ENCODE assay signal across 16 cellular contexts in the genomic region with DNA sequence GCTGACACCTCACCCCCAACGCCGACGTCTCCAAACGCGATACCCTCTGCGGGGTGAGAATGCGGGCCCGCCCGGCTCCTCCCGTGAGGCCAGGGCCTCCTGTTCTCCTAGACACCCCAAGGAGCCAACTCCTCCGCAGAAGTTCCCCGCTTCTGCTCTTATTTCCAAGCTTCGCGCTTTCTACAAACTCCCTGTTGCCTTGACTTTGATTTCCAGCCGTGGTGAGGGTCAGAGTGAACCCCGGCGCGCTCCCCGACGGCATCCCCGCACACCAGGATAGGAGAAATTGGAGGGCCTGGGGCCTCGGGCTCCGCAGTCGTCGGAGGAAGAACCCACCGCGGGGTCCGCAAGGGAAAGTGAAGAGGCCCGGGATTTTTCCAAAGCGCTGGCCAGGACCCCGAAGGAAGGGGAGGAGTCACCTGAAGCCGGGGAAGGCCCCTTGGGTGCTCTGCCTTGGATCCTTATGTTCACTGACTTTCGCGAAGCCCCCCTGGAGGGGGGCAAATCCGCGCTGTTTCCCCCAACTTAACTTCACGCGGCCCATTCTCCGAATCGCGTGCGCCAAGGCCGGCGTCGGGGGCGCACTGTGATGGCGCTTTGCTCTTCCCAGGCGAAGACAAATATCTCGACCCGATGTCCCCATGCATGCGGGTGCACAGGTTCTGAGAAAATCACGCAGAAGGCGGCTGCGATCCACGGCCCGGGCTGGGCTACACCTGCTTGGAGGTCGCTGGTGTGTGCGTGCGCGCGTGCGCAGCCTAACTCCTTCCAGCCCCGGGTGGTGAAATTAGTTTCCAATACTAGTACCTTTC. TPM values are rescaled to one million over a fixed set of nuclear protein-coding genes. Genes with fewer than 3 reads are reported as not detected.
DNase-seq lines count a peak whose midpoint lies in the region; ATAC-seq, FAIRE-seq and TF ChIP-seq lines count a peak whose summit lies in the region.
"Had no signal": no experiment of that assay in that cellular context is flagged by ENCODE, and none has a peak within 500 bp of the region (broad histone marks: within the 10 kb centered on the region; RNA-seq: fewer than 3 reads in every experiment).

No MANE protein-coding gene starts in this region.

- no peak overlapping the region for H3K4me2 ChIP-seq in mesendoderm (ENCODE audit: low read length)

- TF ChIP-seq POLR2A in heart left ventricle (IDR thresholded peaks at IDR 0.05) (no peak), lower leg skin (IDR thresholded peaks at IDR 0.05) (no peak), GM12892 (IDR thresholded peaks at IDR 0.05; ENCODE audit: low read depth, low read length) (no peak)

- no peaks in the 10 kb centered on the region for H3K36me3 Mint-ChIP-seq in endodermal cell (ENCODE audit: low read depth)
- H3K36me3 Mint-ChIP-seq in stimulated activated naive B cell treated with anti-CD40 and anti-IgM and Interleukin-4, amounts not matched to agents 10 μg/mL and 1 μg/mL and 100 μg/mL, for 72 hours: peaks cover 2 to 3% of the 10 kb centered on the region in 2 donors

- no peak overlapping the region for H3K18ac ChIP-seq in mesendoderm (ENCODE audit: low read length)

- H3K4me1 ChIP-seq in left ventricle myocardium inferior: peaks cover 50% of the 10 kb centered on the region
- peaks cover 0 to 53% (median 12%) of the 10 kb centered on the region in 12 donors for H3K4me1 ChIP-seq in heart left ventricle
- no peaks in the 10 kb centered on the region for H3K4me1 ChIP-seq in endodermal cell (ENCODE audit: control insufficient read depth, insufficient read depth, low read length)
- no peaks in the 10 kb centered on the region for H3K4me1 ChIP-seq in mesendoderm (ENCODE audit: control insufficient read depth, low read depth, low read length)

- H3K27ac ChIP-seq in left ventricle myocardium inferior (replicated peaks) (no peak overlapping the region), heart left ventricle (no peak overlapping the region), endodermal cell (ENCODE audit: low read depth, low read length) (peak overlapping the region; percentile 88), mesendoderm (ENCODE audit: low read depth, low read length) (no peak overlapping the region)
- H3K27ac ChIP-seq: thoracic aorta had no signal

- 2 to 4% (median 3%) methylated on average over 53 to 63 of the region's 63 CpGs for WGBS in heart left ventricle, 4 donors
- 1 to 3% methylated on average over 34 to 63 of the region's 63 CpGs for WGBS in endodermal cell (ENCODE audit: insufficient coverage in 1 of 2, insufficient read length in 1 of 2), 2 experiments
- 7 to 12% methylated on average over 57 to 59 of the region's 63 CpGs for WGBS in lower leg skin, 2 donors
- no CpG with 5 or more reads among the region's 63 CpGs for WGBS in mesendoderm (ENCODE audit: extremely low coverage, insufficient coverage, low lambda C conversion rate)

- intact Hi-C loops in left ventricle myocardium inferior (cut with micrococcal nuclease): loop anchor here (10.0 kb wide), 1 partner anchor 210 kb away; no protein-coding TSS in a partner anchor
- intact Hi-C loops in heart left ventricle (cut with DNase I): loop anchor here in 9 of 10 donors (5.0 to 10.0 kb wide), 6 partner anchors 80 to 293 kb away; no protein-coding TSS in a partner anchor
- intact Hi-C loops in lower leg skin (cut with DNase I; ENCODE audit: low total_unique reads): loop anchor here (10.0 kb wide), 1 partner anchor 210 kb away; no protein-coding TSS in a partner anchor

- no peak for FAIRE-seq in GM12892 (lab: Jason Lieb, UNC)
- FAIRE-seq: astrocyte, RCC 7860 had no signal

- no peak overlapping the region for H3K23ac ChIP-seq in mesendoderm (ENCODE audit: low read length)

- H3K9ac ChIP-seq in endodermal cell (ENCODE audit: extremely low read depth, low read length, poor library complexity, severe bottlenecking) (no peak overlapping the region), mesendoderm (ENCODE audit: low read length) (no peak overlapping the region)

- H2BK5ac ChIP-seq in mesendoderm (ENCODE audit: low read length): no peak overlapping the region

- no peaks in the 10 kb centered on the region for H3K36me3 ChIP-seq in left ventricle myocardium inferior
- no peaks in the 10 kb centered on the region for H3K36me3 ChIP-seq in heart left ventricle
- H3K36me3 ChIP-seq in endodermal cell (ENCODE audit: control insufficient read depth, insufficient read depth, low read length): no peaks in the 10 kb centered on the region
- H3K36me3 ChIP-seq in mesendoderm (ENCODE audit: control insufficient read depth, insufficient read depth, low read length): no peaks in the 10 kb centered on the region
- H3K36me3 ChIP-seq: thoracic aorta had no signal

- no peaks in the 10 kb centered on the region for H3K79me2 ChIP-seq in mesendoderm (ENCODE audit: control insufficient read depth, insufficient read depth, low read length)

- peaks cover 88% of the 10 kb centered on the region for H3K27me3 Mint-ChIP-seq in endodermal cell (ENCODE audit: insufficient read depth)
- H3K27me3 Mint-ChIP-seq in stimulated activated naive B cell treated with anti-CD40 and anti-IgM and Interleukin-4, amounts not matched to agents 10 μg/mL and 1 μg/mL and 100 μg/mL, for 72 hours: peaks cover 68 to 69% of the 10 kb centered on the region in 2 donors

- H3K4ac ChIP-seq in mesendoderm (ENCODE audit: low read depth, low read length): no peak overlapping the region

- H3K27ac Mint-ChIP-seq in endodermal cell: no peak overlapping the region
- H3K27ac Mint-ChIP-seq in stimulated activated naive B cell treated with anti-CD40 and anti-IgM and Interleukin-4, amounts not matched to agents 10 μg/mL and 1 μg/mL and 100 μg/mL, for 72 hours: peak overlapping the region; percentile 94
- H3K27ac Mint-ChIP-seq: CD4-positive, alpha-beta T cell; HFFc6; naive thymus-derived CD4-positive, alpha-beta T cell; T-helper 2 cell treated with Interferon-gamma antibody and Interleukin-4, amounts not matched to agents 5 μg/mL and 100 μg/mL, for 36 hours had no signal

- no peak for ATAC-seq in heart left ventricle
- ATAC-seq in stimulated activated naive B cell treated with anti-CD40 and anti-IgM and Interleukin-4, amounts not matched to agents 10 μg/mL and 1 μg/mL and 100 μg/mL, for 72 hours (replicated peaks): no peak
- ATAC-seq: naive thymus-derived CD4-positive, alpha-beta T cell had no signal

- H2AK5ac ChIP-seq in mesendoderm (ENCODE audit: low read length): no peak overlapping the region

- H4K8ac ChIP-seq in mesendoderm (ENCODE audit: low read depth, low read length): no peak overlapping the region

- DNase-seq in left ventricle myocardium inferior (no peak), heart left ventricle (no peak), NCI-H146 treated with DMSO at 0.1 percent for 48 hours (lab: John Stamatoyannopoulos, UW; ENCODE audit: unreplicated experiment) (peak; percentile 70), endodermal cell (peak; percentile 52), lower leg skin (ENCODE audit: low spot score in 2 of 2) (no peak), mesendoderm (no peak), GM12892 (ENCODE audit: insufficient read length) (no peak)
- no peak for DNase-seq in stimulated activated naive B cell treated with anti-CD40 and anti-IgM and Interleukin-4, amounts not matched to agents 10 μg/mL and 1 μg/mL and 100 μg/mL, for 72 hours
- DNase-seq: CD4-positive, alpha-beta T cell; foreskin melanocyte; HFFc6 had no signal

- peak overlapping the region; percentile 28 for H3K4me3 Mint-ChIP-seq in endodermal cell
- peak overlapping the region; percentile 17 to 43 for H3K4me3 Mint-ChIP-seq in stimulated activated naive B cell treated with anti-CD40 and anti-IgM and Interleukin-4, amounts not matched to agents 10 μg/mL and 1 μg/mL and 100 μg/mL, for 72 hours
- H3K4me3 Mint-ChIP-seq: CD4-positive, alpha-beta T cell; HFFc6; T-helper 2 cell treated with Interferon-gamma antibody and Interleukin-4, amounts not matched to agents 5 μg/mL and 100 μg/mL, for 36 hours had no signal

- no peaks in the 10 kb centered on the region for H3K79me1 ChIP-seq in mesendoderm (ENCODE audit: low read length)

- peak overlapping the region; percentile 22 for H3K4me3 ChIP-seq in left ventricle myocardium inferior
- H3K4me3 ChIP-seq in heart left ventricle: no peak overlapping the region
- H3K4me3 ChIP-seq in endodermal cell (ENCODE audit: low read length): no peak overlapping the region
- H3K4me3 ChIP-seq in lower leg skin (ENCODE audit: low read depth, poor library complexity, severe bottlenecking): no peak overlapping the region
- H3K4me3 ChIP-seq in mesendoderm (ENCODE audit: low read length): no peak overlapping the region

- peaks cover 97% of the 10 kb centered on the region for H3K27me3 ChIP-seq in left ventricle myocardium inferior (ENCODE audit: low read depth)
- peaks cover 51 to 91% (median 62%) of the 10 kb centered on the region in 9 donors for H3K27me3 ChIP-seq in heart left ventricle
- peaks cover 94% of the 10 kb centered on the region for H3K27me3 ChIP-seq in endodermal cell (ENCODE audit: control insufficient read depth, insufficient read depth, low read length, poor library complexity, severe bottlenecking)
- peaks cover 69% of the 10 kb centered on the region for H3K27me3 ChIP-seq in mesendoderm (ENCODE audit: insufficient read depth, low read length, poor library complexity)

- H3K9me3 ChIP-seq in left ventricle myocardium inferior (replicated peaks) (no peaks in the 10 kb centered on the region), heart left ventricle (no peaks in the 10 kb centered on the region), endodermal cell (ENCODE audit: control insufficient read depth, low read length) (no peaks in the 10 kb centered on the region)
- H3K9me3 ChIP-seq: thoracic aorta had no signal

- no peak for TF ChIP-seq CTCF in left ventricle myocardium inferior (IDR thresholded peaks at IDR 0.05; ENCODE audit: borderline replicate concordance)
- TF ChIP-seq CTCF in heart left ventricle (IDR thresholded peaks at IDR 0.05): no peak
- TF ChIP-seq CTCF in endodermal cell (conservative IDR thresholded peaks at IDR 0.05): no peak
- TF ChIP-seq CTCF in lower leg skin (IDR thresholded peaks at IDR 0.05): no peak

- peaks cover 12% of the 10 kb centered on the region for H3K4me1 Mint-ChIP-seq in endodermal cell
- peaks cover 36 to 50% of the 10 kb centered on the region in 2 donors for H3K4me1 Mint-ChIP-seq in stimulated activated naive B cell treated with anti-CD40 and anti-IgM and Interleukin-4, amounts not matched to agents 10 μg/mL and 1 μg/mL and 100 μg/mL, for 72 hours

- H2BK120ac ChIP-seq in mesendoderm (ENCODE audit: low read depth, low read length): no peak overlapping the region

- H3K9me3 Mint-ChIP-seq in endodermal cell: no peaks in the 10 kb centered on the region
- no peaks in the 10 kb centered on the region for H3K9me3 Mint-ChIP-seq in stimulated activated naive B cell treated with anti-CD40 and anti-IgM and Interleukin-4, amounts not matched to agents 10 μg/mL and 1 μg/mL and 100 μg/mL, for 72 hours
- H3K9me3 Mint-ChIP-seq: CD4-positive, alpha-beta T cell; HFFc6; naive thymus-derived CD4-positive, alpha-beta T cell; T-helper 2 cell treated with Interferon-gamma antibody and Interleukin-4, amounts not matched to agents 5 μg/mL and 100 μg/mL, for 36 hours had no signal

- no peak overlapping the region for H4K5ac ChIP-seq in mesendoderm (ENCODE audit: low read length)

- no peak overlapping the region for H3K56ac ChIP-seq in mesendoderm (ENCODE audit: low read length)

- no peak overlapping the region for H2BK15ac ChIP-seq in mesendoderm (replicated peaks; ENCODE audit: low read depth)

RNA-seq across cellular contexts. Expression of a gene that starts 3.0 kb away (rescaled TPM):
- total RNA-seq in left ventricle myocardium inferior: not detected
- under 1 TPM in 1 of 9 donors, not detected in 8; 0.08 TPM for total RNA-seq in heart left ventricle
- polyA plus RNA-seq in heart left ventricle: not detected
- under 1 TPM; 0.35 to 0.73 TPM for total RNA-seq in endodermal cell
- 50.3 TPM for polyA plus RNA-seq in endodermal cell (2013, experiment 1 of 2)
- polyA plus RNA-seq in endodermal cell (2013, experiment 2 of 2): 46.7 TPM
- total RNA-seq in lower leg skin: under 1 TPM in 2 of 4 donors, not detected in 2; 0.11 to 0.19 TPM
- 0.01 TPM for polyA plus RNA-seq in mesendoderm (2013, experiment 1 of 2)
- polyA plus RNA-seq in mesendoderm (2013, experiment 2 of 2): 0.01 TPM
- polyA plus RNA-seq in GM12892 (2012; ENCODE audit: missing spikeins): not detected
- total RNA-seq: CD4-positive, alpha-beta T cell; HFFc6; thoracic aorta had no signal
- polyA plus RNA-seq: naive thymus-derived CD4-positive, alpha-beta T cell had no signal

Comparison
In these comparisons a context has a peak if more than half of its experiments do, and no peak if none do; other contexts are left out.
1. DNase-seq: peak in NCI-H146 treated with DMSO at 0.1 percent for 48 hours (single experiment) and endodermal cell (single experiment); none in left ventricle myocardium inferior (single experiment), heart left ventricle (0 of 5), stimulated activated naive B cell treated with anti-CD40 and anti-IgM and Interleukin-4, amounts not matched to agents 10 μg/mL and 1 μg/mL and 100 μg/mL, for 72 hours (single experiment), lower leg skin (0 of 2), mesendoderm (single experiment) and GM12892 (single experiment).